8 cellular contexts compared by ENCODE assay signal in genomic region chr6:108526739-108527174, GRCh38. TPM values are rescaled to one million over a fixed set of nuclear protein-coding genes. Genes with fewer than 3 reads are reported as not detected.
DNase-seq lines count a peak whose midpoint lies in the region; ATAC-seq and TF ChIP-seq lines count a peak whose summit lies in the region.

No MANE protein-coding gene starts in this region.

- no peak overlapping the region for H3K27ac ChIP-seq in lower lobe of right lung

- H3K36me3 ChIP-seq in lower lobe of right lung, result no peaks in the 10 kb centered on the region

- H3K9me3 Mint-ChIP-seq in chondrocyte (ENCODE audit: low read depth), result no peaks in the 10 kb centered on the region
- no peaks in the 10 kb centered on the region for H3K9me3 Mint-ChIP-seq in activated naive CD4-positive, alpha-beta T cell treated with anti-CD3 and anti-CD28 coated beads for 36 hours

- H3K36me3 Mint-ChIP-seq in chondrocyte (ENCODE audit: low read depth), result peaks cover 2% of the 10 kb centered on the region
- H3K36me3 Mint-ChIP-seq in activated naive CD4-positive, alpha-beta T cell treated with anti-CD3 and anti-CD28 coated beads for 36 hours (ENCODE audit: low read depth), result peaks cover 2% of the 10 kb centered on the region

- H3K27ac Mint-ChIP-seq in chondrocyte (ENCODE audit: unreplicated experiment), result no peak overlapping the region
- no peak overlapping the region for H3K27ac Mint-ChIP-seq in activated naive CD4-positive, alpha-beta T cell treated with anti-CD3 and anti-CD28 coated beads for 36 hours

- H3K27me3 ChIP-seq in lower lobe of right lung (ENCODE audit: low read depth), result no peaks in the 10 kb centered on the region

- ATAC-seq in lower lobe of right lung (peak; percentile 61 to 67), HG02588 (IDR thresholded peaks at IDR 0.05; ENCODE audit: unreplicated experiment) (no peak)

- H3K27me3 Mint-ChIP-seq in chondrocyte (ENCODE audit: low read depth), result no peaks in the 10 kb centered on the region
- H3K27me3 Mint-ChIP-seq in activated naive CD4-positive, alpha-beta T cell treated with anti-CD3 and anti-CD28 coated beads for 36 hours (ENCODE audit: low read depth), result no peaks in the 10 kb centered on the region

- H3K4me3 Mint-ChIP-seq in chondrocyte (ENCODE audit: unreplicated experiment), result no peak overlapping the region
- H3K4me3 Mint-ChIP-seq in activated naive CD4-positive, alpha-beta T cell treated with anti-CD3 and anti-CD28 coated beads for 36 hours, result no peak overlapping the region

- intact Hi-C loops in lower lobe of right lung (cut with DNase I), result no loop called here
- intact Hi-C loops in activated naive CD4-positive, alpha-beta T cell treated with anti-CD3 and anti-CD28 coated beads for 36 hours (cut with micrococcal nuclease), result loop anchor here (1.0 to 10.0 kb wide), 4 partner anchors 262 to 550 kb away; partner anchors contain the start of gene SNX3

- H3K4me1 ChIP-seq in lower lobe of right lung, result no peaks in the 10 kb centered on the region

- CTCF ChIA-PET in activated naive CD4-positive, alpha-beta T cell treated with anti-CD3 and anti-CD28 coated beads for 36 hours (lab: Charles Lee), result interaction anchor here (0.6 to 1.5 kb wide), 8 partner anchors 31 to 414 kb away, joined by 3 to 5 read pairs (median 3); no protein-coding TSS in a partner anchor

- no peak overlapping the region for H3K4me3 ChIP-seq in lower lobe of right lung

- TF ChIP-seq CTCF in GM10266 (IDR thresholded peaks at IDR 0.05; ENCODE audit: control insufficient read depth, insufficient read depth, low read depth, missing control alignments) (peak; percentile 79), chondrocyte (IDR thresholded peaks at IDR 0.05) (peak; percentile 92), lower lobe of right lung (IDR thresholded peaks at IDR 0.05) (peak; percentile 80)

- H3K9me3 ChIP-seq in lower lobe of right lung, result no peaks in the 10 kb centered on the region

- peak; percentile 18 for DNase-seq in A172 (ENCODE audit: low spot score)
- DNase-seq in GM10266 (ENCODE audit: extremely low spot score), result peak; percentile 38
- DNase-seq in NCI-H2227 (lab: John Stamatoyannopoulos, UW; ENCODE audit: unreplicated experiment), result peak; percentile 8
- no peak for DNase-seq in chondrocyte (ENCODE audit: low spot score)
- DNase-seq in lower lobe of right lung, result no peak
- DNase-seq in activated naive CD4-positive, alpha-beta T cell treated with anti-CD3 and anti-CD28 coated beads for 36 hours, result no peak
- no peak for DNase-seq in effector CD4-positive, alpha-beta T cell

- peaks cover 12% of the 10 kb centered on the region for H3K4me1 Mint-ChIP-seq in chondrocyte (ENCODE audit: low read depth)
- H3K4me1 Mint-ChIP-seq in activated naive CD4-positive, alpha-beta T cell treated with anti-CD3 and anti-CD28 coated beads for 36 hours (ENCODE audit: low read depth), result no peaks in the 10 kb centered on the region

RNA-seq across cellular contexts. Expression of gene FOXO3, which starts 34.0 kb away (rescaled TPM):
- 10.9 and 11.4 TPM in 2 replicates for total RNA-seq in A172 (2014; rRNA removed; shearing (Covaris generic))
- total RNA-seq in chondrocyte (42.7 to 58.1 TPM (median 45.0 TPM) in 3 replicates), lower lobe of right lung (60.1 TPM)
- total RNA-seq in activated naive CD4-positive, alpha-beta T cell treated with anti-CD3 and anti-CD28 coated beads for 36 hours, result 1 to 10 TPM; 3.1 to 3.6 TPM

Comparison
In these comparisons a context has a peak if more than half of its experiments do, and no peak if none do; other contexts are left out.
1. DNase-seq: peak in A172 (single experiment), GM10266 (single experiment) and NCI-H2227 (single experiment); none in chondrocyte (single experiment), lower lobe of right lung (single experiment), activated naive CD4-positive, alpha-beta T cell treated with anti-CD3 and anti-CD28 coated beads for 36 hours (single experiment) and effector CD4-positive, alpha-beta T cell (single experiment).
2. Peak in every context shown above with its lines, with median percentiles within 50 percentile points of each other: CTCF ChIP-seq.